1 cellular context compared by ENCODE assay signal in genomic region chr1:2049517-2050481, GRCh38.
TF ChIP-seq lines count a peak whose summit lies in the region.

Gene PRKCZ, plus strand, starts transcription at chr1:2050411. Its CDS starts 220 bp downstream, at chr1:2050631.

TF ChIP-seq in IMR-90, 13 proteins besides CTCF, POLR2A, EP300 and RAD21 (continued from another document):
- TF ChIP-seq USF2 (IDR thresholded peaks at IDR 0.05; ENCODE audit: low read depth, low read length) = no peak
- no peak for TF ChIP-seq CHD1 (IDR thresholded peaks at IDR 0.05; ENCODE audit: low read depth, low read length)
- no peak for TF ChIP-seq FOS (IDR thresholded peaks at IDR 0.05; ENCODE audit: low read depth, low read length)
- no peak for TF ChIP-seq NFE2L2 (IDR thresholded peaks at IDR 0.05; ENCODE audit: low read depth, low read length)
- TF ChIP-seq BHLHE40 (IDR thresholded peaks at IDR 0.05; ENCODE audit: low read depth, low read length) = no peak
- no peak for TF ChIP-seq SMC3 (IDR thresholded peaks at IDR 0.05; ENCODE audit: low read depth, low read length)
